Comparison of ENCODE assay signal across 16 cellular contexts in the genomic region with DNA sequence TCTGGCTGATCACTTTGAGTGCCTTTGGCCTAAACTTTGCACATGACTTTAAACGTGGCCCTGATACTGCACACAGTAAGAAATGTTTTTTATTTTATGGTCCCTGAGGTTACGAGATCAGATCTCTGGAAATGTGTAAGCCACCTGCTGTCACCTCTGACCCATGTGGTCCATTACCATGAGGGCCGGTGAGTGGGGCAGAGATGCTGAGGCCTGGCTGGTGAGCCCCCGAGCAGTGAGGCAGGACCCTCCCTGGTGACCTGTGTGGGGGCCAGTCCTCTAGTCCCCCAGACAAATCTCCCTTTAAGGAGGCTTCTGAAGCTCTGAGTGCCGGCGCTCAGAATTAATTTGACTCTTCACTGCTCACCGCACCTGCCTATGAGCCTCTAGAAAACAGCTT. TPM values are rescaled to one million over a fixed set of nuclear protein-coding genes. Genes with fewer than 3 reads are reported as not detected.
DNase-seq lines count a peak whose midpoint lies in the region; ATAC-seq and TF ChIP-seq lines count a peak whose summit lies in the region.
"Had no signal": no experiment of that assay in that cellular context is flagged by ENCODE, and none has a peak within 500 bp of the region (broad histone marks: within the 10 kb centered on the region; RNA-seq: fewer than 3 reads in every experiment).

No MANE protein-coding gene starts in this region.

- no peak overlapping the region for H3K4me3 ChIP-seq in spleen
- H3K4me3 ChIP-seq: BLaER1, GM23338 had no signal

- intact Hi-C loops in Right ventricle myocardium inferior (cut with DNase I), result no loop called here
- intact Hi-C loops in left ventricle myocardium superior (cut with micrococcal nuclease), result no loop called here
- intact Hi-C loops in spleen (cut with DNase I; ENCODE audit: low total_unique reads), result no loop called here

- H3K27me3 ChIP-seq in spleen (replicated peaks in 1 of 7), result peaks cover 0 to 33% (median 0%) of the 10 kb centered on the region in 7 donors
- H3K27me3 ChIP-seq: BLaER1 had no signal

- no peak for TF ChIP-seq CTCF in endothelial cell (IDR thresholded peaks at IDR 0.05; ENCODE audit: unreplicated experiment)
- no peak for TF ChIP-seq CTCF in spleen (IDR thresholded peaks at IDR 0.05 in 8 of 11, conservative IDR thresholded peaks at IDR 0.05 in 3 of 11)

- 66 to 81% (median 73%) methylated on average over 4 to 7 of the region's 7 CpGs for WGBS in spleen, 5 donors

- no peaks in the 10 kb centered on the region for H3K9me3 ChIP-seq in spleen
- H3K9me3 ChIP-seq: BLaER1 had no signal

- H3K36me3 Mint-ChIP-seq in endothelial cell (ENCODE audit: low read depth, unreplicated experiment), result no peaks in the 10 kb centered on the region
- no peaks in the 10 kb centered on the region for H3K36me3 Mint-ChIP-seq in activated T-cell treated with anti-CD3 and anti-CD28 coated beads, Interleukin-2, amount 50 U/mL, for 24 hours (ENCODE audit: low read depth)

- peak overlapping the region; percentile 35 to 84 (median 78) for H3K27ac ChIP-seq in spleen
- H3K27ac ChIP-seq: 22Rv1, BLaER1 had no signal

- H3K9me3 Mint-ChIP-seq in endothelial cell (ENCODE audit: unreplicated experiment), result no peaks in the 10 kb centered on the region
- no peaks in the 10 kb centered on the region for H3K9me3 Mint-ChIP-seq in activated T-cell treated with anti-CD3 and anti-CD28 coated beads, Interleukin-2, amount 50 U/mL, for 24 hours
- H3K9me3 Mint-ChIP-seq: CD8-positive, alpha-beta memory T cell; GM23338 had no signal

- peaks cover 23% of the 10 kb centered on the region for H3K4me1 Mint-ChIP-seq in endothelial cell (ENCODE audit: unreplicated experiment)
- peaks cover 19% of the 10 kb centered on the region for H3K4me1 Mint-ChIP-seq in activated T-cell treated with anti-CD3 and anti-CD28 coated beads, Interleukin-2, amount 50 U/mL, for 24 hours (ENCODE audit: low read depth)

- no peak overlapping the region for H3K4me3 Mint-ChIP-seq in endothelial cell (ENCODE audit: unreplicated experiment)
- no peak overlapping the region for H3K4me3 Mint-ChIP-seq in activated T-cell treated with anti-CD3 and anti-CD28 coated beads, Interleukin-2, amount 50 U/mL, for 24 hours
- H3K4me3 Mint-ChIP-seq: CD8-positive, alpha-beta memory T cell; GM23338 had no signal

- no peak for ATAC-seq in Right ventricle myocardium inferior
- ATAC-seq in left ventricle myocardium superior, result no peak
- no peak for ATAC-seq in HG03175 (IDR thresholded peaks at IDR 0.05; ENCODE audit: unreplicated experiment)
- ATAC-seq: Panc1 had no signal

- peak overlapping the region; percentile 13 for H3K27ac Mint-ChIP-seq in endothelial cell (ENCODE audit: unreplicated experiment)
- no peak overlapping the region for H3K27ac Mint-ChIP-seq in activated T-cell treated with anti-CD3 and anti-CD28 coated beads, Interleukin-2, amount 50 U/mL, for 24 hours
- H3K27ac Mint-ChIP-seq: CD8-positive, alpha-beta memory T cell; GM23338 had no signal

- H3K36me3 ChIP-seq in spleen, result peaks cover 0 to 11% (median 0%) of the 10 kb centered on the region in 6 donors

- H3K27me3 Mint-ChIP-seq in endothelial cell (ENCODE audit: unreplicated experiment), result peaks cover 4% of the 10 kb centered on the region
- H3K27me3 Mint-ChIP-seq in activated T-cell treated with anti-CD3 and anti-CD28 coated beads, Interleukin-2, amount 50 U/mL, for 24 hours, result peaks cover 8% of the 10 kb centered on the region

- peaks cover 0 to 49% (median 24%) of the 10 kb centered on the region in 6 donors for H3K4me1 ChIP-seq in spleen

- no peak for TF ChIP-seq POLR2A in spleen (IDR thresholded peaks at IDR 0.05)

- DNase-seq in NCI-H1417 (lab: John Stamatoyannopoulos, UW), result peak; percentile 28 to 68 (median 67)
- DNase-seq in NCI-H1417 treated with DMSO at 0.1 percent for 48 hours (lab: John Stamatoyannopoulos, UW), result no peak
- peak; percentile 17 for DNase-seq in Right ventricle myocardium inferior (ENCODE audit: missing footprints)
- no peak for DNase-seq in left ventricle myocardium superior
- no peak for DNase-seq in endothelial cell (ENCODE audit: low spot score)
- no peak for DNase-seq in spleen
- DNase-seq in activated T-cell treated with anti-CD3 and anti-CD28 coated beads, Interleukin-2, amount 50 U/mL, for 24 hours, result no peak
- DNase-seq: CD8-positive, alpha-beta memory T cell; MV-4-11; NCI-H226 had no signal

RNA-seq across cellular contexts. Expression of a gene that starts 12.4 kb away (rescaled TPM):
- total RNA-seq in Right ventricle myocardium inferior, result 3.4 TPM
- total RNA-seq in left ventricle myocardium superior, result 5.3 TPM
- not detected for total RNA-seq in endothelial cell (ENCODE audit: unreplicated experiment)
- 100 to 1,000 TPM in 2 of 7 donors, 10 to 100 TPM in 5; 38.1 to 123 (median 72.9) TPM for total RNA-seq in spleen
- 10 to 100 TPM; 28.9 to 77.8 (median 48.3) TPM for polyA plus RNA-seq in spleen
- total RNA-seq: CD8-positive, alpha-beta memory T cell; HT1080 had no signal
- polyA plus RNA-seq: CD8-positive, alpha-beta memory T cell had no signal

RNA-seq across cellular contexts. Expression of a gene that starts 48.0 kb away (rescaled TPM):
- total RNA-seq in Right ventricle myocardium inferior (not detected), left ventricle myocardium superior (not detected), endothelial cell (ENCODE audit: unreplicated experiment) (not detected), spleen (not detected)
- polyA plus RNA-seq in spleen, result under 1 TPM in 1 of 3 donors, not detected in 2; 0.14 TPM
- total RNA-seq: CD8-positive, alpha-beta memory T cell; GM23338; HT1080 had no signal
- polyA plus RNA-seq: CD8-positive, alpha-beta memory T cell; GM23338 had no signal

Comparison
In these comparisons a context has a peak if more than half of its experiments do, and no peak if none do; other contexts are left out.
1. DNase-seq: peak in NCI-H1417 (3 of 3) and Right ventricle myocardium inferior (single experiment); none in NCI-H1417 treated with DMSO at 0.1 percent for 48 hours (single experiment), left ventricle myocardium superior (single experiment), endothelial cell (single experiment), spleen (single experiment) and activated T-cell treated with anti-CD3 and anti-CD28 coated beads, Interleukin-2, amount 50 U/mL, for 24 hours (single experiment).